31 cellular contexts compared by ENCODE assay signal in genomic region chr5:104418056-104418455, GRCh38.
"Had no signal": no experiment of that assay in that cellular context is flagged by ENCODE, and none has a peak within 500 bp of the region (broad histone marks: within the 10 kb centered on the region; RNA-seq: fewer than 3 reads in every experiment).

No MANE protein-coding gene starts in this region.

- H3K27me3 ChIP-seq: adrenal gland, ascending aorta, body of pancreas, brain microvascular endothelial cell, breast epithelium, cardiac muscle cell had no signal

- DNase-seq: activated effector memory CD4-positive, alpha-beta T cell treated with anti-CD3 and anti-CD28 coated beads, Interleukin-2, amount 50 U/mL, for 16 hours; activated effector memory CD4-positive, alpha-beta T cell treated with Interleukin-2 at 50 U/mL for 16 hours; activated gamma-delta T cell; activated gamma-delta T cell treated with Interleukin-2 at 50 U/mL for 16 hours; activated naive CD4-positive, alpha-beta T cell treated with anti-CD3 and anti-CD28 coated beads for 36 hours; activated naive CD4-positive, alpha-beta T cell treated with anti-CD3 and anti-CD28 coated beads, Interleukin-2, amount 10 ng/mL, durations not matched to agents 7 days and 5 days; activated naive CD4-positive, alpha-beta T cell treated with anti-CD3 and anti-CD28 coated beads, Interleukin-2, amount 50 U/mL, for 16 hours; activated naive CD4-positive, alpha-beta T cell treated with Interleukin-2 at 50 U/mL for 16 hours; activated naive CD8-positive, alpha-beta T cell treated with anti-CD3 and anti-CD28 coated beads for 36 hours; activated naive CD8-positive, alpha-beta T cell treated with anti-CD3 and anti-CD28 coated beads, Interleukin-2, amount 10 ng/mL, durations not matched to agents 7 days and 5 days; activated naive CD8-positive, alpha-beta T cell treated with anti-CD3 and anti-CD28 coated beads, Interleukin-2, amount 50 U/mL, for 24 hours; activated T-cell treated with anti-CD3 and anti-CD28 coated beads, Interleukin-2, amount 50 U/mL, for 1 hour; activated T-cell treated with anti-CD3 and anti-CD28 coated beads, Interleukin-2, amount 50 U/mL, for 24 hours; activated T-cell treated with anti-CD3 and anti-CD28 coated beads, Interleukin-2, amount 50 U/mL, for 4 hours; activated T-cell treated with anti-CD3 and anti-CD28 coated beads, Interleukin-2, amount 50 U/mL, for 48 hours; activated T-cell treated with anti-CD3 and anti-CD28 coated beads, Interleukin-2, amount 50 U/mL, for 72 hours; adrenal gland; amniotic stem cell; amygdala; anterior cingulate cortex; aorta; body of pancreas; brain microvascular endothelial cell; caudate nucleus; central memory CD4-positive, alpha-beta T cell; cerebellar nuclear complex had no signal

- H3K9me3 ChIP-seq: adrenal gland, ascending aorta, body of pancreas, breast epithelium had no signal

- H3K27ac ChIP-seq: adrenal gland, ascending aorta, body of pancreas, brain microvascular endothelial cell, breast epithelium, cardiac muscle cell had no signal

- H3K4me3 ChIP-seq: adrenal gland, ascending aorta, body of pancreas, breast epithelium, cardiac muscle cell had no signal

- H3K36me3 ChIP-seq: adrenal gland, ascending aorta, brain microvascular endothelial cell, breast epithelium, cardiac muscle cell had no signal

- H3K4me1 ChIP-seq: adrenal gland, ascending aorta, body of pancreas, breast epithelium had no signal

- ATAC-seq: activated naive CD4-positive, alpha-beta T cell treated with anti-CD3 and anti-CD28 coated beads, Interleukin-2, amount 50 U/mL, for 72 hours; activated naive CD8-positive, alpha-beta T cell treated with anti-CD3 and anti-CD28 coated beads, Interleukin-2, amount 50 U/mL, for 24 hours; activated T-cell treated with anti-CD3 and anti-CD28 coated beads, Interleukin-2, amount 50 U/mL, for 4 hours; activated T-cell treated with anti-CD3 and anti-CD28 coated beads, Interleukin-2, amount 50 U/mL, for 72 hours; activated T-helper 17 cell treated with anti-CD3 and anti-CD28 coated beads, Interleukin-2, amount 50 U/mL, for 72 hours; body of pancreas had no signal
